Comparison of ENCODE assay signal across 19 cellular contexts in genomic region chr12:106329231-106329985, GRCh38. TPM values are rescaled to one million over a fixed set of nuclear protein-coding genes. Genes with fewer than 3 reads are reported as not detected.
A peak's percentile ranks its signal among the peaks of the same experiment; 100 is the strongest.
DNase-seq lines count a peak whose midpoint lies in the region; ATAC-seq and TF ChIP-seq lines count a peak whose summit lies in the region.
"Had no signal": no experiment of that assay in that cellular context is flagged by ENCODE, and none has a peak within 500 bp of the region (broad histone marks: within the 10 kb centered on the region; RNA-seq: fewer than 3 reads in every experiment).

No MANE protein-coding gene starts in this region.

- CTCF ChIA-PET in RWPE1 (lab: Yijun Ruan, JAX), result interaction anchor here (0.7 kb wide), 1 partner anchor 29 kb away, joined by 3 read pairs; no protein-coding TSS in a partner anchor

- H3K9me3 ChIP-seq in heart left ventricle (no peaks in the 10 kb centered on the region), right atrium auricular region (no peaks in the 10 kb centered on the region), uterus (no peaks in the 10 kb centered on the region)
- H3K9me3 ChIP-seq: testis had no signal

- WGBS in heart left ventricle, 4 donors, result 65 to 76% (median 66%) methylated on average over 12 of the region's 12 CpGs

- no peak for TF ChIP-seq CTCF in heart left ventricle (IDR thresholded peaks at IDR 0.05)
- no peak for TF ChIP-seq CTCF in right atrium auricular region (IDR thresholded peaks at IDR 0.05)
- TF ChIP-seq CTCF in RWPE1 (conservative IDR thresholded peaks at IDR 0.05; ENCODE audit: low read depth), result no peak
- TF ChIP-seq CTCF in uterus (IDR thresholded peaks at IDR 0.05), result no peak

- peak in 3 of 4 donors; percentile 58 for ATAC-seq in heart left ventricle
- peak; percentile 90 for ATAC-seq in left colon
- ATAC-seq in HG03095 (IDR thresholded peaks at IDR 0.05; ENCODE audit: unreplicated experiment), result no peak
- no peak for ATAC-seq in HG02571 (IDR thresholded peaks at IDR 0.05; ENCODE audit: unreplicated experiment)
- no peak for ATAC-seq in HG03135 (IDR thresholded peaks at IDR 0.05; ENCODE audit: unreplicated experiment)
- ATAC-seq: Panc1 had no signal

- intact Hi-C loops in heart left ventricle (cut with DNase I) (no loop called here), left colon (cut with DNase I, micrococcal nuclease) (no loop called here), uterus (cut with DNase I; ENCODE audit: low total_unique reads) (no loop called here)

- H3K4me1 ChIP-seq in heart left ventricle (peaks cover 0 to 41% (median 11%) of the 10 kb centered on the region in 12 donors), right atrium auricular region (no peaks in the 10 kb centered on the region), uterus (no peaks in the 10 kb centered on the region)
- H3K4me1 ChIP-seq: testis had no signal

- POLR2A ChIA-PET in RWPE1 (lab: Yijun Ruan, JAX; ENCODE audit: low non-redundant PET), result no interaction called here

- peaks cover 0 to 98% (median 72%) of the 10 kb centered on the region in 9 donors for H3K36me3 ChIP-seq in heart left ventricle
- peaks cover 34% of the 10 kb centered on the region for H3K36me3 ChIP-seq in right atrium auricular region
- no peaks in the 10 kb centered on the region for H3K36me3 ChIP-seq in uterus

- H3K4me3 ChIP-seq in heart left ventricle (no peak overlapping the region), right atrium auricular region (no peak overlapping the region), uterus (no peak overlapping the region)
- H3K4me3 ChIP-seq: testis had no signal

- TF ChIP-seq POLR2A in heart left ventricle (IDR thresholded peaks at IDR 0.05), result no peak
- TF ChIP-seq POLR2A in uterus (IDR thresholded peaks at IDR 0.05), result no peak

- DNase-seq in heart left ventricle (no peak), right atrium auricular region (ENCODE audit: low spot score) (no peak), RWPE1 (ENCODE audit: low spot score) (no peak), left colon (peak in 1 of 2 donors; percentile 10), uterus (peak in 1 of 2 donors; percentile 25)
- DNase-seq: ACHN; activated CD4-positive, CD25-positive, alpha-beta regulatory T cell treated with anti-CD3 and anti-CD28 coated beads, Interleukin-2, amount 50 U/mL, for 72 hours; activated naive CD8-positive, alpha-beta T cell treated with anti-CD3 and anti-CD28 coated beads, Interleukin-2, amount 10 ng/mL, durations not matched to agents 7 days and 5 days; activated T-cell treated with anti-CD3 and anti-CD28 coated beads for 4 hours; Calu3; nucleus accumbens; T-helper 1 cell; testis had no signal

- peak overlapping the region in 7 of 12 donors; percentile 7 to 55 (median 28) for H3K27ac ChIP-seq in heart left ventricle
- no peak overlapping the region for H3K27ac ChIP-seq in right atrium auricular region
- H3K27ac ChIP-seq in RWPE1, result peak overlapping the region; percentile 29; the same call in 1 of the 2 replicates
- H3K27ac ChIP-seq in uterus, result peak overlapping the region; percentile 57 to 60
- H3K27ac ChIP-seq: HL-60, KMS-11, testis had no signal

- no peaks in the 10 kb centered on the region for H3K27me3 ChIP-seq in heart left ventricle
- H3K27me3 ChIP-seq in right atrium auricular region, result no peaks in the 10 kb centered on the region
- no peaks in the 10 kb centered on the region for H3K27me3 ChIP-seq in uterus
- H3K27me3 ChIP-seq: testis had no signal

RNA-seq across cellular contexts. Expression of gene TCP11L2, which starts 26.9 kb away (rescaled TPM):
- 100 to 1,000 TPM in 5 of 9 donors, 10 to 100 TPM in 4; 60.8 to 147 (median 113) TPM for total RNA-seq in heart left ventricle
- polyA plus RNA-seq in heart left ventricle, result 10 to 100 TPM; 15.5 to 17.3 TPM
- 10 to 100 TPM; 34.0 to 59.1 TPM for total RNA-seq in right atrium auricular region
- 10 to 100 TPM; 22.1 to 46.5 TPM for total RNA-seq in left colon
- 10 to 100 TPM; 22.3 to 59.7 (median 45.2) TPM for total RNA-seq in uterus

RNA-seq across cellular contexts. Expression of gene POLR3B, which starts 28.1 kb away (rescaled TPM):
- total RNA-seq in heart left ventricle (10 to 100 TPM in 2 of 9 donors, 1 to 10 TPM in 7; 6.4 to 12.3 (median 9.3) TPM), right atrium auricular region (10 to 100 TPM in 1 of 2 donors, 1 to 10 TPM in 1; 6.0 to 10.7 TPM), left colon (1 to 10 TPM; 8.1 to 8.9 TPM), uterus (10 to 100 TPM in 2 of 4 donors, 1 to 10 TPM in 2; 8.8 to 20.7 (median 11.0) TPM)
- polyA plus RNA-seq in heart left ventricle, result 1 to 10 TPM; 2.5 to 8.1 TPM

Comparison
In these comparisons a context has a peak if more than half of its experiments do, and no peak if none do; other contexts are left out.
1. H3K27ac ChIP-seq: peak in heart left ventricle (7 of 12), RWPE1 (single experiment) and uterus (2 of 2); none in right atrium auricular region (0 of 2).
2. ATAC-seq: peak in heart left ventricle (3 of 4) and left colon (single experiment); none in HG03095 (single experiment), HG02571 (single experiment) and HG03135 (single experiment).